In the genomic region with DNA sequence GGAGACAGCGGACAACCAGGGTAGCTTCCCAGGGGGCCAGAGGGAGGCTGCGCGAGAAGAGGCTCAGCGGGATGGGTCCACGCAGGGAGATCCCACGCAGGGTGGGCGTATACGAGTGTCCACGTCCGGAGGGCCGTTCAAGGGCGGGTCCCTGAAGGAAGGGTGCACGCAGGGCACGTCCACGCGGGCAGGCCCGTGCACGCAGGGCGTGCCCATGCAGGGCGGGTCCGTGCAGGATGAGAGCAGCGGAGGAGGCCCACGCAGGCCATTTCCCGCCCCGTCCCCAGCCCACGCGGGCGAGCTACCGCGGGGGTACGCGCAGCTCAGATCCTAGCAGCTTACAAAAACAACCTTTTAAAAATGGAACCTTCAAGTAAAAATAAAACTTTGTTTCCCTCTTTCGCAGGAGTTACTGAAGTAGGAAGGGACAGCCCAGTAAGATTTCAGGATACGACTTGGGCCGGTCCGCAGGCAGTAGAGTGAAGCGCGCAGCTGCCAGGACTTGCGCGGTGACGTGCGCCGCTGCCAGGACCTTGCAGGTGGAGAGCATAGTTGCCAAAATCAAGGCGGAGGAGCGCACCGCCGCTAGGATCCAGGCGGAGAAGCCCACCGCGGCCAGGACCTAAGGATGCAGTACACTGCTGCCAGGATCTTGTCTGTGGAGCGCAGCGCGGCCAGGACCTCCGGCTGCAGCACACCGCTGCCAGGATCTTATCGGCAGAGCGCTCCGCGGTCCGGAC, we compare ENCODE assay signal across 1 cellular context.
TF ChIP-seq lines count a peak whose summit lies in the region.

No MANE protein-coding gene starts in this region.

TF ChIP-seq in HEK293, 187 proteins besides CTCF, POLR2A, EP300 and RAD21 (continued from another document and continues in another):
- TF ChIP-seq ZNF561 (tag by site-specific recombination; IDR thresholded peaks at IDR 0.05; ENCODE audit: borderline replicate concordance) = peak; percentile 88
- TF ChIP-seq, protein P1, sequence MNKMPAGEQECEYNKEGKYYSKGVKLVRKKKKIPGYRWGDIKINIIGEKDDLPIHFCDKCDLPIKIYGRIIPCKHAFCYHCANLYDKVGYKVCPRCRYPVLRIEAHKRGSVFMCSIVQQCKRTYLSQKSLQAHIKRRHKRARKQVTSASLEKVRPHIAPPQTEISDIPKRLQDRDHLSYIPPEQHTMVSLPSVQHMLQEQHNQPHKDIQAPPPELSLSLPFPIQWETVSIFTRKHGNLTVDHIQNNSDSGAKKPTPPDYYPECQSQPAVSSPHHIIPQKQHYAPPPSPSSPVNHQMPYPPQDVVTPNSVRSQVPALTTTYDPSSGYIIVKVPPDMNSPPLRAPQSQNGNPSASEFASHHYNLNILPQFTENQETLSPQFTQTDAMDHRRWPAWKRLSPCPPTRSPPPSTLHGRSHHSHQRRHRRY (tag by site-specific recombination; IDR thresholded peaks at IDR 0.05) = no peak; the same call in 1 of the 2 replicates
- TF ChIP-seq ZNF624 (tag by site-specific recombination; IDR thresholded peaks at IDR 0.05) = no peak
- no peak for TF ChIP-seq ZNF544 (tag by site-specific recombination; IDR thresholded peaks at IDR 0.05)
- peak; percentile 80 for TF ChIP-seq ZBTB21 (tag by site-specific recombination; IDR thresholded peaks at IDR 0.05)
- TF ChIP-seq KLF9 (tag by site-specific recombination; IDR thresholded peaks at IDR 0.05; ENCODE audit: low read depth) = peak; percentile 78
- TF ChIP-seq ZSCAN23 (tag by site-specific recombination; IDR thresholded peaks at IDR 0.05) = no peak; the same call in 1 of the 2 replicates
- TF ChIP-seq ZNF555 (tag by site-specific recombination; conservative IDR thresholded peaks at IDR 0.05) = no peak
- TF ChIP-seq, protein P2, sequence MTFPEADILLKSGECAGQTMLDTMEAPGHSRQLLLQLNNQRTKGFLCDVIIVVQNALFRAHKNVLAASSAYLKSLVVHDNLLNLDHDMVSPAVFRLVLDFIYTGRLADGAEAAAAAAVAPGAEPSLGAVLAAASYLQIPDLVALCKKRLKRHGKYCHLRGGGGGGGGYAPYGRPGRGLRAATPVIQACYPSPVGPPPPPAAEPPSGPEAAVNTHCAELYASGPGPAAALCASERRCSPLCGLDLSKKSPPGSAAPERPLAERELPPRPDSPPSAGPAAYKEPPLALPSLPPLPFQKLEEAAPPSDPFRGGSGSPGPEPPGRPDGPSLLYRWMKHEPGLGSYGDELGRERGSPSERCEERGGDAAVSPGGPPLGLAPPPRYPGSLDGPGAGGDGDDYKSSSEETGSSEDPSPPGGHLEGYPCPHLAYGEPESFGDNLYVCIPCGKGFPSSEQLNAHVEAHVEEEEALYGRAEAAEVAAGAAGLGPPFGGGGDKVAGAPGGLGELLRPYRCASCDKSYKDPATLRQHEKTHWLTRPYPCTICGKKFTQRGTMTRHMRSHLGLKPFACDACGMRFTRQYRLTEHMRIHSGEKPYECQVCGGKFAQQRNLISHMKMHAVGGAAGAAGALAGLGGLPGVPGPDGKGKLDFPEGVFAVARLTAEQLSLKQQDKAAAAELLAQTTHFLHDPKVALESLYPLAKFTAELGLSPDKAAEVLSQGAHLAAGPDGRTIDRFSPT (tag by site-specific recombination; IDR thresholded peaks at IDR 0.05) = peak; percentile 94
- TF ChIP-seq ZNF792 (tag by site-specific recombination; IDR thresholded peaks at IDR 0.05) = peak; percentile 68; the same call in 1 of the 2 replicates
- TF ChIP-seq ZFP69B (tag by site-specific recombination; IDR thresholded peaks at IDR 0.05) = peak; percentile 72
- peak; percentile 97 for TF ChIP-seq KLF8 (tag by site-specific recombination; IDR thresholded peaks at IDR 0.05)
- TF ChIP-seq ZNF146 (tag by site-specific recombination; IDR thresholded peaks at IDR 0.05) = peak; percentile 44
- TF ChIP-seq, protein P3, sequence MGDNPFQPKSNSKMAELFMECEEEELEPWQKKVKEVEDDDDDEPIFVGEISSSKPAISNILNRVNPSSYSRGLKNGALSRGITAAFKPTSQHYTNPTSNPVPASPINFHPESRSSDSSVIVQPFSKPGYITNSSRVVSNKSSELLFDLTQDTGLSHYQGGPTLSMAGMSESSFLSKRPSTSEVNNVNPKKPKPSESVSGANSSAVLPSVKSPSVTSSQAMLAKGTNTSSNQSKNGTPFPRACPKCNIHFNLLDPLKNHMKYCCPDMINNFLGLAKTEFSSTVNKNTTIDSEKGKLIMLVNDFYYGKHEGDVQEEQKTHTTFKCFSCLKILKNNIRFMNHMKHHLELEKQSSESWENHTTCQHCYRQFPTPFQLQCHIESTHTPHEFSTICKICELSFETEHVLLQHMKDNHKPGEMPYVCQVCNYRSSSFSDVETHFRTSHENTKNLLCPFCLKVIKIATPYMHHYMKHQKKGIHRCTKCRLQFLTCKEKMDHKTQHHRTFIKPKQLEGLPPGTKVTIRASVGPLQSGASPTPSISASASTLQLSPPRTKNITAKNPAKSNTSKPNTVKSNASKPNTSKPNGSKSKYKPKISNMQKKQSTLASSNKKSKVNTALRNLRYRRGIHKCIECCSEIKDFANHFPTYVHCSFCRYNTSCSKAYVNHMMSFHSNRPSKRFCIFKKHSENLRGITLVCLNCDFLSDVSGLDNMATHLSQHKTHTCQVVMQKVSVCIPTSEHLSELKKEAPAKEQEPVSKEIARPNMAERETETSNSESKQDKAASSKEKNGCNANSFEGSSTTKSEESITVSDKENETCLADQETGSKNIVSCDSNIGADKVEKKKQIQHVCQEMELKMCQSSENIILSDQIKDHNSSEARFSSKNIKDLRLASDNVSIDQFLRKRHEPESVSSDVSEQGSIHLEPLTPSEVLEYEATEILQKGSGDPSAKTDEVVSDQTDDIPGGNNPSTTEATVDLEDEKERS (tag by site-specific recombination; IDR thresholded peaks at IDR 0.05) = peak; percentile 72
- no peak for TF ChIP-seq ZNF654 (tag by site-specific recombination; IDR thresholded peaks at IDR 0.05; ENCODE audit: low read depth)
- TF ChIP-seq ZSCAN18 (tag by site-specific recombination; IDR thresholded peaks at IDR 0.05) = no peak
- TF ChIP-seq ZSCAN30 (tag by site-specific recombination; IDR thresholded peaks at IDR 0.05) = peak; percentile 95
- TF ChIP-seq ZNF114 (tag by site-specific recombination; IDR thresholded peaks at IDR 0.05) = no peak
- TF ChIP-seq ZNF791 (tag by site-specific recombination; IDR thresholded peaks at IDR 0.05) = no peak
- no peak for TF ChIP-seq ZNF571 (tag by site-specific recombination; IDR thresholded peaks at IDR 0.05)
- TF ChIP-seq PRDM10 (tag by site-specific recombination; IDR thresholded peaks at IDR 0.05) = peak; percentile 98
- peak; percentile 96 for TF ChIP-seq ZNF335 (tag by site-specific recombination; conservative IDR thresholded peaks at IDR 0.05)
- no peak; the same call in none of the 2 replicates for TF ChIP-seq ZNF239 (tag by site-specific recombination; IDR thresholded peaks at IDR 0.05)
- TF ChIP-seq GFI1B (tag by site-specific recombination; IDR thresholded peaks at IDR 0.05) = no peak; the same call in 1 of the 2 replicates
- TF ChIP-seq, protein P4, sequence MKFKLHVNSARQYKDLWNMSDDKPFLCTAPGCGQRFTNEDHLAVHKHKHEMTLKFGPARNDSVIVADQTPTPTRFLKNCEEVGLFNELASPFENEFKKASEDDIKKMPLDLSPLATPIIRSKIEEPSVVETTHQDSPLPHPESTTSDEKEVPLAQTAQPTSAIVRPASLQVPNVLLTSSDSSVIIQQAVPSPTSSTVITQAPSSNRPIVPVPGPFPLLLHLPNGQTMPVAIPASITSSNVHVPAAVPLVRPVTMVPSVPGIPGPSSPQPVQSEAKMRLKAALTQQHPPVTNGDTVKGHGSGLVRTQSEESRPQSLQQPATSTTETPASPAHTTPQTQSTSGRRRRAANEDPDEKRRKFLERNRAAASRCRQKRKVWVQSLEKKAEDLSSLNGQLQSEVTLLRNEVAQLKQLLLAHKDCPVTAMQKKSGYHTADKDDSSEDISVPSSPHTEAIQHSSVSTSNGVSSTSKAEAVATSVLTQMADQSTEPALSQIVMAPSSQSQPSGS (tag by site-specific recombination; IDR thresholded peaks at IDR 0.05; ENCODE audit: low read depth) = peak; percentile 92
- TF ChIP-seq MZF1 (tag by site-specific recombination; IDR thresholded peaks at IDR 0.05; ENCODE audit: borderline replicate concordance) = 0 out of 2 replicates have a peak, but pooled peaks have one; percentile 43
- TF ChIP-seq ZBTB17 (tag by site-specific recombination; IDR thresholded peaks at IDR 0.05) = peak; percentile 98
- no peak for TF ChIP-seq ZNF138 (tag by site-specific recombination; IDR thresholded peaks at IDR 0.05; ENCODE audit: borderline replicate concordance)
- peak; percentile 54 for TF ChIP-seq ZBTB1 (tag by site-specific recombination; IDR thresholded peaks at IDR 0.05)
- TF ChIP-seq, protein P5, sequence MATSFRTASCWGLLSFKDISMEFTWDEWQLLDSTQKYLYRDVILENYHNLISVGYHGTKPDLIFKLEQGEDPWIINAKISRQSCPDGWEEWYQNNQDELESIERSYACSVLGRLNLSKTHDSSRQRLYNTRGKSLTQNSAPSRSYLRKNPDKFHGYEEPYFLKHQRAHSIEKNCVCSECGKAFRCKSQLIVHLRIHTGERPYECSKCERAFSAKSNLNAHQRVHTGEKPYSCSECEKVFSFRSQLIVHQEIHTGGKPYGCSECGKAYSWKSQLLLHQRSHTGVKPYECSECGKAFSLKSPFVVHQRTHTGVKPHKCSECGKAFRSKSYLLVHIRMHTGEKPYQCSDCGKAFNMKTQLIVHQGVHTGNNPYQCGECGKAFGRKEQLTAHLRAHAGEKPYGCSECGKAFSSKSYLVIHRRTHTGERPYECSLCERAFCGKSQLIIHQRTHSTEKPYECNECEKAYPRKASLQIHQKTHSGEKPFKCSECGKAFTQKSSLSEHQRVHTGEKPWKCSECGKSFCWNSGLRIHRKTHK (tag by site-specific recombination; IDR thresholded peaks at IDR 0.05) = no peak
- TF ChIP-seq ZNF423 (tag by site-specific recombination; IDR thresholded peaks at IDR 0.05) = 0 out of 2 replicates have a peak, but pooled peaks have one; percentile 15
- no peak for TF ChIP-seq MYNN (tag by site-specific recombination; IDR thresholded peaks at IDR 0.05; ENCODE audit: borderline replicate concordance)
- TF ChIP-seq KLF10 (tag by site-specific recombination; IDR thresholded peaks at IDR 0.05) = peak; percentile 64
- no peak for TF ChIP-seq ZNF530 (tag by site-specific recombination; IDR thresholded peaks at IDR 0.05; ENCODE audit: low read depth)
- peak; percentile 74; the same call in 1 of the 2 replicates for TF ChIP-seq ZNF366 (tag by site-specific recombination; conservative IDR thresholded peaks at IDR 0.05)
- no peak for TF ChIP-seq ZNF398 (tag by site-specific recombination; IDR thresholded peaks at IDR 0.05)
- no peak for TF ChIP-seq REPIN1 (tag by site-specific recombination; IDR thresholded peaks at IDR 0.05; ENCODE audit: low read depth)
- TF ChIP-seq, protein P6, sequence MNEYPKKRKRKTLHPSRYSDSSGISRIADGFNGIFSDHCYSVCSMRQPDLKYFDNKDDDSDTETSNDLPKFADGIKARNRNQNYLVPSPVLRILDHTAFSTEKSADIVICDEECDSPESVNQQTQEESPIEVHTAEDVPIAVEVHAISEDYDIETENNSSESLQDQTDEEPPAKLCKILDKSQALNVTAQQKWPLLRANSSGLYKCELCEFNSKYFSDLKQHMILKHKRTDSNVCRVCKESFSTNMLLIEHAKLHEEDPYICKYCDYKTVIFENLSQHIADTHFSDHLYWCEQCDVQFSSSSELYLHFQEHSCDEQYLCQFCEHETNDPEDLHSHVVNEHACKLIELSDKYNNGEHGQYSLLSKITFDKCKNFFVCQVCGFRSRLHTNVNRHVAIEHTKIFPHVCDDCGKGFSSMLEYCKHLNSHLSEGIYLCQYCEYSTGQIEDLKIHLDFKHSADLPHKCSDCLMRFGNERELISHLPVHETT (tag by site-specific recombination; IDR thresholded peaks at IDR 0.05) = peak; percentile 90
- TF ChIP-seq HOXA7 (CRISPR knock-in tag; IDR thresholded peaks at IDR 0.05; ENCODE audit: borderline replicate concordance) = no peak
- peak; percentile 99 for TF ChIP-seq ZNF501 (tag by site-specific recombination; IDR thresholded peaks at IDR 0.05)
